Comparison of ENCODE assay signal across 8 cellular contexts in genomic region chr6:83055366-83055964, GRCh38. TPM values are rescaled to one million over a fixed set of nuclear protein-coding genes. Genes with fewer than 3 reads are reported as not detected.
DNase-seq lines count a peak whose midpoint lies in the region; ATAC-seq, FAIRE-seq and TF ChIP-seq lines count a peak whose summit lies in the region.

No MANE protein-coding gene starts in this region.

- FAIRE-seq in islet of Langerhans (lab: Jason Lieb, UNC), result peak; percentile 98

- H3K36me3 ChIP-seq in CD4-positive, CD25-positive, alpha-beta regulatory T cell (ENCODE audit: control insufficient read depth, insufficient read depth, low read length), result peaks cover 12% of the 10 kb centered on the region

- no peak overlapping the region for H3K4me3 Mint-ChIP-seq in CD4-positive, CD25-positive, alpha-beta regulatory T cell

- H3K27ac Mint-ChIP-seq in CD4-positive, CD25-positive, alpha-beta regulatory T cell, result no peak overlapping the region

- no peaks in the 10 kb centered on the region for H3K27me3 ChIP-seq in CD4-positive, CD25-positive, alpha-beta regulatory T cell (ENCODE audit: control insufficient read depth, insufficient read depth, low read length)

- H3K4me1 Mint-ChIP-seq in CD4-positive, CD25-positive, alpha-beta regulatory T cell, result peaks cover 0 to 17% (median 7%) of the 10 kb centered on the region in 4 donors

- H3K4me3 ChIP-seq in CD4-positive, CD25-positive, alpha-beta regulatory T cell (ENCODE audit: low read depth, low read length), result no peak overlapping the region
- H3K4me3 ChIP-seq in cardiac fibroblast (replicated peaks in 1 of 2; ENCODE audit: low read depth in 2 of 2, low read length in 2 of 2), result no peak overlapping the region

- no peaks in the 10 kb centered on the region for H3K4me1 ChIP-seq in CD4-positive, CD25-positive, alpha-beta regulatory T cell (ENCODE audit: control insufficient read depth, insufficient read depth, low read length, poor library complexity, severe bottlenecking)

- H3K9me3 Mint-ChIP-seq in CD4-positive, CD25-positive, alpha-beta regulatory T cell, result peaks cover 0 to 2% (median 0%) of the 10 kb centered on the region in 7 donors

- H3K9me3 ChIP-seq in CD4-positive, CD25-positive, alpha-beta regulatory T cell (ENCODE audit: control insufficient read depth in 2 of 2, low read length in 2 of 2), result no peaks in the 10 kb centered on the region

- H3K27ac ChIP-seq in CD4-positive, CD25-positive, alpha-beta regulatory T cell (ENCODE audit: insufficient read depth, low read length, poor library complexity, severe bottlenecking), result no peak overlapping the region

- H3K36me3 Mint-ChIP-seq in CD4-positive, CD25-positive, alpha-beta regulatory T cell, result peaks cover 34% of the 10 kb centered on the region

- no peaks in the 10 kb centered on the region for H3K27me3 Mint-ChIP-seq in CD4-positive, CD25-positive, alpha-beta regulatory T cell

- TF ChIP-seq CTCF in cardiac fibroblast (IDR thresholded peaks at IDR 0.05; ENCODE audit: low read depth, low read length), result peak; percentile 78

- peak; percentile 20 to 39 (median 35) for DNase-seq in CD4-positive, CD25-positive, alpha-beta regulatory T cell
- peak; percentile 22 for DNase-seq in KG1 (lab: John Stamatoyannopoulos, UW)
- peak; percentile 23 for DNase-seq in SKM-1 treated with dmso at 0.1 percent for 144 hours (lab: John Stamatoyannopoulos, UW; ENCODE audit: unreplicated experiment)
- DNase-seq in cardiac fibroblast (ENCODE audit: low read depth in 2 of 2), result peak; percentile 63 to 69
- DNase-seq in stimulated activated CD4-positive, alpha-beta T cell treated with anti-CD3 and anti-CD28 coated beads, Interleukin-2, amount 100 ng/mL, for 4 hours (ENCODE audit: low read depth), result peak; percentile 15

- peak; percentile 60 to 64 for ATAC-seq in CD4-positive, CD25-positive, alpha-beta regulatory T cell (ENCODE audit: low read depth in 2 of 2)
- ATAC-seq in GM18868 (IDR thresholded peaks at IDR 0.05; ENCODE audit: unreplicated experiment) (peak; percentile 80), HG03457 (IDR thresholded peaks at IDR 0.05; ENCODE audit: unreplicated experiment) (no peak)

RNA-seq across cellular contexts. Expression of gene UBE3D, which starts 10.2 kb away (rescaled TPM):
- 7.0 TPM for total RNA-seq in CD4-positive, CD25-positive, alpha-beta regulatory T cell
- polyA plus RNA-seq in CD4-positive, CD25-positive, alpha-beta regulatory T cell, result 1 to 10 TPM; 3.8 to 7.8 (median 4.7) TPM

RNA-seq across cellular contexts. Expression of gene DOP1A, which starts 12.0 kb away (rescaled TPM):
- 21.7 TPM for total RNA-seq in CD4-positive, CD25-positive, alpha-beta regulatory T cell
- polyA plus RNA-seq in CD4-positive, CD25-positive, alpha-beta regulatory T cell, result 1 to 10 TPM; 2.1 to 3.8 (median 2.5) TPM

Comparison
In these comparisons a context has a peak if more than half of its experiments do, and no peak if none do; other contexts are left out.
1. DNase-seq: peak in every context shown above with its lines; median percentile 66 in cardiac fibroblast; 35 in CD4-positive, CD25-positive, alpha-beta regulatory T cell; 23 in SKM-1 treated with dmso at 0.1 percent for 144 hours; 22 in KG1; 15 in stimulated activated CD4-positive, alpha-beta T cell treated with anti-CD3 and anti-CD28 coated beads, Interleukin-2, amount 100 ng/mL, for 4 hours.